23 cellular contexts compared by ENCODE assay signal in the genomic region with DNA sequence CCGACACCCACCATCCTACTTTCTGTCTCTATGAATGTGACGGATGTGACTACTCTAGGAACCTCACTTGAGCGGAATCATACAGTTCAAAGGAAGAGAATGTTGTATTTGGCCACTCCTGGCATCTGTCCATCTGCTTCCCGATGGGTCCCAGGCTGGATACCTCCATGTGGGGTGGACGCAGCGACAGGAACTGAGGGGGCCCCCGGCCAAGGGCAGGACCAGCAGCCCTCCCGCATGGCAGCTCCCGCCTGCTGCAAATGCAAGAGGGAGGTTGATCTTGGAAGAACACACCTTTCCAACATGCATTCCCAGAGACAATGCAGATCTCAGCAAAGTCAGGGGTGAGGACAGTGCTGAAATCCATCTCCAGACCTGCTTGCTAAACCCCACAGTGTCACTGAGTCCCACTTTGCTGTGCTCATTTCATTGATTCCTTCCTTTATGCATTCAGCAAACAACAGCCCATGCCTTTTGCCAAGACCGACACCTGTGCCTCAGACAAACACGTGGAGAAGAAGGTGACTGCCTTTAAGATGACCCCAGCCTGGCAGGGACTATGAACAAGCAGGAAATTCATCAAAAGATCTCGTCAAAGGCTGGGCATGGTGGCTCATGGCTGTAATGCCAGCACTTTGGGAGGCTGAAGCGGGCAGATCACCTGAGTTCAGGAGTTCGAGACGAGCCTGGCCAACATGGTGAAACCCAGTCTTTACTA.
"Had no signal": no experiment of that assay in that cellular context is flagged by ENCODE, and none has a peak within 500 bp of the region (broad histone marks: within the 10 kb centered on the region; RNA-seq: fewer than 3 reads in every experiment).

No MANE protein-coding gene starts in this region.

- H3K27me3 ChIP-seq: colonic mucosa, sigmoid colon, thyroid gland, upper lobe of left lung, vagina had no signal

- H3K27ac ChIP-seq: colonic mucosa, esophagus squamous epithelium, gastroesophageal sphincter, left ventricle myocardium inferior, lower lobe of right lung, parathyroid adenoma, sigmoid colon, skin epidermis, suprapubic skin, thyroid gland, upper lobe of left lung, vagina had no signal

- H3K27ac Mint-ChIP-seq: memory B cell; natural killer cell treated with Interleukin-12 subunit alpha and Interleukin-12 subunit beta and Interleukin-15 and Interleukin-18, amount 100 ng/mL, for 72 hours had no signal

- H3K36me3 ChIP-seq: colonic mucosa, esophagus squamous epithelium, gastroesophageal sphincter, left ventricle myocardium inferior, lower lobe of right lung, sigmoid colon, suprapubic skin, thyroid gland, upper lobe of left lung, vagina had no signal

- H3K4me1 Mint-ChIP-seq: memory B cell had no signal

- H3K4me3 ChIP-seq: colonic mucosa, esophagus squamous epithelium, gastroesophageal sphincter, left ventricle myocardium inferior, lower lobe of right lung, sigmoid colon, skin epidermis, suprapubic skin, thyroid gland, upper lobe of left lung, vagina had no signal

- H3K36me3 Mint-ChIP-seq: memory B cell; natural killer cell treated with Interleukin-12 subunit alpha and Interleukin-12 subunit beta and Interleukin-15 and Interleukin-18, amount 100 ng/mL, for 72 hours had no signal

- H3K9me3 ChIP-seq: colonic mucosa, esophagus squamous epithelium, gastroesophageal sphincter, left ventricle myocardium inferior, lower lobe of right lung, sigmoid colon, suprapubic skin, thyroid gland, upper lobe of left lung, vagina had no signal

- ATAC-seq: gastroesophageal sphincter; left cardiac atrium; lower lobe of right lung; natural killer cell treated with Interleukin-12 subunit alpha and Interleukin-12 subunit beta and Interleukin-15 and Interleukin-18, amount 100 ng/mL, for 72 hours had no signal

- DNase-seq: colonic mucosa; dermis blood vessel endothelial cell; esophagus squamous epithelium; foreskin fibroblast; glutamatergic neuron; kidney; left cardiac atrium; left ventricle myocardium inferior; lower lobe of right lung; midbrain; occipital lobe; sigmoid colon; stimulated activated CD4-positive, alpha-beta T cell treated with anti-CD3 and anti-CD28 coated beads, Interleukin-2, amount 100 ng/mL, for 24 hours; stimulated activated naive CD4-positive, alpha-beta T cell treated with Interleukin-2 at 50 U/mL for 16 hours; thyroid gland; upper lobe of left lung had no signal

- H3K4me3 Mint-ChIP-seq: memory B cell; natural killer cell treated with Interleukin-12 subunit alpha and Interleukin-12 subunit beta and Interleukin-15 and Interleukin-18, amount 100 ng/mL, for 72 hours had no signal

- H3K9me3 Mint-ChIP-seq: memory B cell; natural killer cell treated with Interleukin-12 subunit alpha and Interleukin-12 subunit beta and Interleukin-15 and Interleukin-18, amount 100 ng/mL, for 72 hours had no signal

- H3K4me1 ChIP-seq: colonic mucosa, esophagus squamous epithelium, gastroesophageal sphincter, left ventricle myocardium inferior, lower lobe of right lung, parathyroid adenoma, sigmoid colon, suprapubic skin, thyroid gland, upper lobe of left lung, vagina had no signal

- H3K9ac ChIP-seq: parathyroid adenoma had no signal
